22 cellular contexts compared by ENCODE assay signal in the genomic region with DNA sequence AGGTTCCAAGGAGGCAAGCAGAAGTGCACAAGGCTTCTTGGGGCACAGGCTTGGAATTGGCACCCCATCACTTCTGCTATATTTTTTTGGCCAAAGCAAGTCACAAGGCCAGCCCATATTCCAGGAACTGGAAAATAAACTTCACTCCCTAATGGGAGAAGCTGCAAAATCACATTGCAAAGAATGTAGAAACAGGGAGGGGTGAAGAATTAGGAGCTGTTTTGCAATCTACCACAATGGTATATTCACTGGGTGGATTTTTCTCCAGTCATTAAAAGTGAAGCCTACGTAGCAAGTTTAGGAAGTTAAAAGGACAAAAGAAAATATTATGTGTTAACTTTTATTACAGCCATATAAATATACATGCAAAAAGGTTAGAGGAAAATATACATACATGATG.
DNase-seq lines count a peak whose midpoint lies in the region; ATAC-seq and TF ChIP-seq lines count a peak whose summit lies in the region.
"Had no signal": no experiment of that assay in that cellular context is flagged by ENCODE, and none has a peak within 500 bp of the region (broad histone marks: within the 10 kb centered on the region; RNA-seq: fewer than 3 reads in every experiment).

No MANE protein-coding gene starts in this region.

- no peaks in the 10 kb centered on the region for H3K9me2 ChIP-seq in Karpas-422 (replicated peaks; ENCODE audit: insufficient read depth, low read length)

- TF ChIP-seq CTCF in endodermal cell (conservative IDR thresholded peaks at IDR 0.05) (no peak), right atrium auricular region (IDR thresholded peaks at IDR 0.05) (no peak), brain microvascular endothelial cell (IDR thresholded peaks at IDR 0.05; ENCODE audit: low read depth, low read length, missing control alignments) (no peak)

- no CpG with 5 or more reads among the region's 1 CpG for WGBS in endodermal cell (ENCODE audit: insufficient coverage in 1 of 2, insufficient read length in 1 of 2), 2 experiments

- H3K4me1 Mint-ChIP-seq in endodermal cell = peaks cover 37% of the 10 kb centered on the region

- no peak overlapping the region for H3K9ac ChIP-seq in endodermal cell (ENCODE audit: extremely low read depth, low read length, poor library complexity, severe bottlenecking)
- peak overlapping the region in 1 of 5 donors; percentile 13 for H3K9ac ChIP-seq in subcutaneous abdominal adipose tissue (ENCODE audit: low read length in 5 of 5)
- H3K9ac ChIP-seq in Karpas-422 (ENCODE audit: low read length) = no peak overlapping the region

- no peaks in the 10 kb centered on the region for H3K79me2 ChIP-seq in Karpas-422 (ENCODE audit: low read length)

- peaks cover 9% of the 10 kb centered on the region for H3K9me3 ChIP-seq in endodermal cell (ENCODE audit: control insufficient read depth, low read length)
- H3K9me3 ChIP-seq in right atrium auricular region = peaks cover 0 to 6% of the 10 kb centered on the region in 2 donors
- peaks cover 0 to 7% (median 4%) of the 10 kb centered on the region in 5 donors for H3K9me3 ChIP-seq in subcutaneous abdominal adipose tissue (ENCODE audit: control insufficient read depth in 5 of 5, low read length in 5 of 5)
- H3K9me3 ChIP-seq in Karpas-422 (ENCODE audit: low read length) = peaks cover 8% of the 10 kb centered on the region
- H3K9me3 ChIP-seq: pancreas had no signal

- no peak overlapping the region for H3K27ac Mint-ChIP-seq in endodermal cell
- H3K27ac Mint-ChIP-seq: activated CD8-positive, alpha-beta T cell treated with anti-CD3 and anti-CD28 coated beads, Interleukin-2, amount 10 ng/mL, durations not matched to agents 7 days and 5 days; activated T-helper 1 cell treated with anti-CD3 and anti-CD28 coated beads, Interleukin-12 subunit alpha, Interleukin-12 subunit beta, Interleukin-2, Interleukin-4 antibody, amounts not matched to agents 30 ng/mL and 10 ng/mL and 1 ng/mL, durations not matched to agents 14 hours and 24 hours and 36 hours; B cell had no signal

- TF ChIP-seq POLR2A in GM18505 (IDR thresholded peaks at IDR 0.05; ENCODE audit: borderline replicate concordance, extremely low read depth, insufficient read depth, insufficient read length) = no peak

- in situ Hi-C loops in brain microvascular endothelial cell (cut with HindIII; ENCODE audit: low pct_ligation_motif_present, low sequenced_read_pairs) = no loop called here

- no peak overlapping the region for H3K4me3 Mint-ChIP-seq in endodermal cell
- H3K4me3 Mint-ChIP-seq: activated CD8-positive, alpha-beta T cell treated with anti-CD3 and anti-CD28 coated beads, Interleukin-2, amount 10 ng/mL, durations not matched to agents 7 days and 5 days; activated T-helper 1 cell treated with anti-CD3 and anti-CD28 coated beads, Interleukin-12 subunit alpha, Interleukin-12 subunit beta, Interleukin-2, Interleukin-4 antibody, amounts not matched to agents 30 ng/mL and 10 ng/mL and 1 ng/mL, durations not matched to agents 14 hours and 24 hours and 36 hours; B cell had no signal

- no peak overlapping the region for H2AFZ ChIP-seq in Karpas-422 (ENCODE audit: low read length)

- no peak overlapping the region for H3K4me2 ChIP-seq in Karpas-422 (ENCODE audit: low read depth, low read length, poor library complexity, severe bottlenecking)

- H3K4me3 ChIP-seq in endodermal cell (ENCODE audit: low read length) (peak overlapping the region; percentile 24), right atrium auricular region (no peak overlapping the region), subcutaneous abdominal adipose tissue (ENCODE audit: low read depth in 1 of 5, low read length in 5 of 5) (no peak overlapping the region), Karpas-422 (ENCODE audit: low read length) (no peak overlapping the region), brain microvascular endothelial cell (ENCODE audit: low read depth, low read length) (no peak overlapping the region)
- H3K4me3 ChIP-seq: coronary artery, pancreas had no signal

- DNase-seq in GM03348 (ENCODE audit: low spot score) = peak; percentile 45
- no peak for DNase-seq in endodermal cell
- no peak for DNase-seq in right atrium auricular region (ENCODE audit: low spot score)
- DNase-seq in SW480 (ENCODE audit: low spot score) = no peak
- no peak for DNase-seq in Karpas-422
- DNase-seq in brain microvascular endothelial cell = no peak
- DNase-seq: activated CD8-positive, alpha-beta T cell treated with anti-CD3 and anti-CD28 coated beads, Interleukin-2, amount 10 ng/mL, durations not matched to agents 7 days and 5 days; hypothalamus; Kasumi-1; NCI-H1436 treated with DMSO at 0.1 percent for 48 hours; NCI-H226; NK-92 treated with Interleukin-12 subunit alpha and Interleukin-12 subunit beta, amount 100 ng/mL, for 24 hours; pancreas; RPMI8226; stimulated activated naive CD4-positive, alpha-beta T cell; SW 1271 had no signal

- no peaks in the 10 kb centered on the region for H4K20me1 ChIP-seq in Karpas-422 (ENCODE audit: insufficient read depth, low read depth, low read length)

- H3K27me3 Mint-ChIP-seq in endodermal cell (ENCODE audit: insufficient read depth) = no peaks in the 10 kb centered on the region
- H3K27me3 Mint-ChIP-seq: B cell had no signal

- H3K27ac ChIP-seq in endodermal cell (ENCODE audit: low read depth, low read length) (no peak overlapping the region), right atrium auricular region (peak overlapping the region; percentile 33 to 59), subcutaneous abdominal adipose tissue (ENCODE audit: low read depth, low read length) (peak overlapping the region; percentile 71), Karpas-422 (ENCODE audit: low read length) (no peak overlapping the region), brain microvascular endothelial cell (no peak overlapping the region)
- H3K27ac ChIP-seq: pancreas, VCaP had no signal

- H3K36me3 ChIP-seq in endodermal cell (ENCODE audit: control insufficient read depth, insufficient read depth, low read length) = no peaks in the 10 kb centered on the region
- H3K36me3 ChIP-seq in right atrium auricular region = no peaks in the 10 kb centered on the region
- H3K36me3 ChIP-seq in subcutaneous abdominal adipose tissue (ENCODE audit: control insufficient read depth in 5 of 5, insufficient read depth in 5 of 5, low read length in 5 of 5) = no peaks in the 10 kb centered on the region
- H3K36me3 ChIP-seq in Karpas-422 (ENCODE audit: insufficient read depth, low read length) = no peaks in the 10 kb centered on the region
- no peaks in the 10 kb centered on the region for H3K36me3 ChIP-seq in brain microvascular endothelial cell (replicated peaks)
- H3K36me3 ChIP-seq: pancreas had no signal

- H3K27me3 ChIP-seq in endodermal cell (ENCODE audit: control insufficient read depth, insufficient read depth, low read length, poor library complexity, severe bottlenecking) (no peaks in the 10 kb centered on the region), right atrium auricular region (no peaks in the 10 kb centered on the region), subcutaneous abdominal adipose tissue (ENCODE audit: control insufficient read depth in 5 of 5, insufficient read depth in 4 of 5, low read length in 5 of 5) (no peaks in the 10 kb centered on the region), Karpas-422 (ENCODE audit: low read length) (no peaks in the 10 kb centered on the region), brain microvascular endothelial cell (replicated peaks) (no peaks in the 10 kb centered on the region)
- H3K27me3 ChIP-seq: pancreas had no signal

- H3K4me1 ChIP-seq in endodermal cell (ENCODE audit: control insufficient read depth, insufficient read depth, low read length) (peaks cover 10% of the 10 kb centered on the region), right atrium auricular region (peaks cover 0 to 9% of the 10 kb centered on the region in 2 donors), subcutaneous abdominal adipose tissue (ENCODE audit: control insufficient read depth in 5 of 5, insufficient read depth in 5 of 5, low read length in 5 of 5) (peaks cover 0 to 53% (median 43%) of the 10 kb centered on the region in 5 donors), Karpas-422 (ENCODE audit: low read length) (peaks cover 49% of the 10 kb centered on the region)

- peaks cover 4% of the 10 kb centered on the region for H3K36me3 Mint-ChIP-seq in endodermal cell (ENCODE audit: low read depth)

- peaks cover 11% of the 10 kb centered on the region for H3K9me3 Mint-ChIP-seq in endodermal cell

- no peak for ATAC-seq in GM18505 (IDR thresholded peaks at IDR 0.05; ENCODE audit: unreplicated experiment)
- ATAC-seq: activated CD8-positive, alpha-beta T cell treated with anti-CD3 and anti-CD28 coated beads, Interleukin-2, amount 10 ng/mL, durations not matched to agents 7 days and 5 days; pancreas had no signal

Comparison
In these comparisons a context has a peak if more than half of its experiments do, and no peak if none do; other contexts are left out.
1. H3K27ac ChIP-seq: peak in right atrium auricular region (2 of 2) and subcutaneous abdominal adipose tissue (single experiment); none in endodermal cell (single experiment), Karpas-422 (single experiment) and brain microvascular endothelial cell (single experiment).